Comparison of ENCODE assay signal across 17 cellular contexts in genomic region chr18:3294435-3295080, GRCh38. TPM values are rescaled to one million over a fixed set of nuclear protein-coding genes. Genes with fewer than 3 reads are reported as not detected.
DNase-seq lines count a peak whose midpoint lies in the region; ATAC-seq, FAIRE-seq and TF ChIP-seq lines count a peak whose summit lies in the region.
"Had no signal": no experiment of that assay in that cellular context is flagged by ENCODE, and none has a peak within 500 bp of the region (broad histone marks: within the 10 kb centered on the region; RNA-seq: fewer than 3 reads in every experiment).

No MANE protein-coding gene starts in this region.

- no peaks in the 10 kb centered on the region for H3K36me3 ChIP-seq in GM23248 (ENCODE audit: low read depth)
- no peaks in the 10 kb centered on the region for H3K36me3 ChIP-seq in pancreas
- H3K36me3 ChIP-seq: sigmoid colon, SJSA1 had no signal

- H3K27me3 ChIP-seq in GM23248 (replicated peaks; ENCODE audit: insufficient read depth): no peaks in the 10 kb centered on the region
- H3K27me3 ChIP-seq in pancreas: no peaks in the 10 kb centered on the region
- H3K27me3 ChIP-seq: sigmoid colon, SJSA1 had no signal

- FAIRE-seq in pancreas (lab: Jason Lieb, UNC): no peak
- FAIRE-seq: H54, HTR-8/SVneo had no signal

- H3K27ac ChIP-seq in GM23248: no peak overlapping the region
- peak overlapping the region in 2 of 4 donors; percentile 74 to 75 for H3K27ac ChIP-seq in pancreas
- H3K27ac ChIP-seq: sigmoid colon, SJSA1 had no signal

- WGBS in GM23248 (ENCODE audit: low coverage in 1 of 2, low lambda C conversion rate in 2 of 2, missing lambda C conversion rate in 2 of 2), 2 experiments: 70 to 73% methylated on average over 3 of the region's 3 CpGs
- 36 to 38% methylated on average over 3 of the region's 3 CpGs for WGBS in pancreas, 2 donors

- TF ChIP-seq CTCF in cardiac fibroblast (IDR thresholded peaks at IDR 0.05; ENCODE audit: low read depth, low read length) (no peak), pancreas (IDR thresholded peaks at IDR 0.05) (no peak)

- no peak overlapping the region for H3K9ac ChIP-seq in GM23248

- peak in 3 of 4 donors; percentile 10 to 68 (median 63) for ATAC-seq in pancreas
- ATAC-seq: effector memory CD8-positive, alpha-beta T cell; naive thymus-derived CD8-positive, alpha-beta T cell; stimulated activated naive CD8-positive, alpha-beta T cell treated with anti-CD3 and anti-CD28 coated beads, Interleukin-15, Interleukin-2, amounts not matched to agents 100 U/mL and 50 U/mL, for 24 hours had no signal

- H3K79me2 ChIP-seq in GM23248 (ENCODE audit: insufficient read depth): no peaks in the 10 kb centered on the region

- in situ Hi-C loops in GM23248 (cut with MboI): loop anchor here (10.0 to 25.0 kb wide), 3 partner anchors 150 to 693 kb away; no protein-coding TSS in a partner anchor

- no peak overlapping the region for H3K4me2 ChIP-seq in GM23248 (ENCODE audit: unreplicated experiment)

- H4K20me1 ChIP-seq in GM23248 (ENCODE audit: insufficient read depth): no peaks in the 10 kb centered on the region

- no peaks in the 10 kb centered on the region for H3K9me2 ChIP-seq in GM23248 (ENCODE audit: insufficient read depth)

- DNase-seq in GM23248 (peak; percentile 27), NCI-H146 treated with DMSO at 0.1 percent for 48 hours (lab: John Stamatoyannopoulos, UW; ENCODE audit: unreplicated experiment) (peak; percentile 93), cardiac fibroblast (ENCODE audit: low read depth in 2 of 2) (peak; percentile 52 to 75), pancreas (peak in 2 of 6 donors; percentile 21 to 39), 8988T (no peak), D341Med (ENCODE audit: low spot score) (no peak), inferior parietal cortex (ENCODE audit: extremely low spot score) (no peak)
- DNase-seq: activated CD4-positive, alpha-beta memory T cell treated with anti-CD3 and anti-CD28 coated beads, Interleukin-2, amount 10 ng/mL, durations not matched to agents 7 days and 5 days; activated gamma-delta T cell; effector memory CD8-positive, alpha-beta T cell; head of caudate nucleus; naive thymus-derived CD8-positive, alpha-beta T cell; sigmoid colon; stimulated activated naive CD8-positive, alpha-beta T cell treated with anti-CD3 and anti-CD28 coated beads, Interleukin-15, Interleukin-2, amounts not matched to agents 100 U/mL and 50 U/mL, for 24 hours had no signal

- H3K4me3 ChIP-seq in GM23248 (no peak overlapping the region), cardiac fibroblast (replicated peaks in 1 of 2; ENCODE audit: low read depth in 2 of 2, low read length in 2 of 2) (no peak overlapping the region), pancreas (no peak overlapping the region)
- H3K4me3 ChIP-seq: sigmoid colon, SJSA1 had no signal

- no peaks in the 10 kb centered on the region for H3F3A ChIP-seq in GM23248 (ENCODE audit: insufficient read depth)

- H3K4me1 ChIP-seq in GM23248 (ENCODE audit: insufficient read depth) (no peaks in the 10 kb centered on the region), pancreas (peaks cover 0 to 5% (median 0%) of the 10 kb centered on the region in 3 donors)
- H3K4me1 ChIP-seq: SJSA1 had no signal

- peaks cover 5% of the 10 kb centered on the region for H3K9me3 ChIP-seq in GM23248 (ENCODE audit: low read depth)
- peaks cover 0 to 3% (median 0%) of the 10 kb centered on the region in 4 donors for H3K9me3 ChIP-seq in pancreas
- H3K9me3 ChIP-seq: SJSA1 had no signal

- no peak overlapping the region for H2AFZ ChIP-seq in GM23248

- intact Hi-C loops in pancreas (cut with DNase I): loop anchor here in 1 of 3 donors (10.0 kb wide), 1 partner anchor 300 kb away; no protein-coding TSS in a partner anchor

RNA-seq across cellular contexts. Expression of gene MYL12B, which starts 32.6 kb away (rescaled TPM):
- 608 and 614 TPM in 2 replicates for total RNA-seq in GM23248 (2014; rRNA removed; shearing (Covaris generic))
- polyA plus RNA-seq in GM23248 (2016; fragmentation: Nextera tagmentation; extraction: Ambion mirVana) (1,218 and 1,219 TPM in 2 replicates), pancreas (100 to 1,000 TPM; 198 to 208 TPM)
- 100 to 1,000 TPM in 2 of 6 donors, 10 to 100 TPM in 4; 63.0 to 195 (median 82.7) TPM for total RNA-seq in pancreas

RNA-seq across cellular contexts. Expression of gene MYL12A, which starts 47.0 kb away (rescaled TPM):
- 748 and 789 TPM in 2 replicates for total RNA-seq in GM23248 (2014; rRNA removed; shearing (Covaris generic))
- 1,649 and 1,670 TPM in 2 replicates for polyA plus RNA-seq in GM23248 (2016; fragmentation: Nextera tagmentation; extraction: Ambion mirVana)
- total RNA-seq in pancreas: 100 to 1,000 TPM in 5 of 6 donors, 10 to 100 TPM in 1; 89.6 to 203 (median 105) TPM
- polyA plus RNA-seq in pancreas: 100 to 1,000 TPM; 125 to 157 TPM

Comparison
In these comparisons a context has a peak if more than half of its experiments do, and no peak if none do; other contexts are left out.
1. DNase-seq: peak in GM23248 (single experiment), NCI-H146 treated with DMSO at 0.1 percent for 48 hours (single experiment) and cardiac fibroblast (2 of 2); none in 8988T (single experiment), D341Med (single experiment) and inferior parietal cortex (single experiment).